ENCODE assay signal across 7 cellular contexts in the genomic region with DNA sequence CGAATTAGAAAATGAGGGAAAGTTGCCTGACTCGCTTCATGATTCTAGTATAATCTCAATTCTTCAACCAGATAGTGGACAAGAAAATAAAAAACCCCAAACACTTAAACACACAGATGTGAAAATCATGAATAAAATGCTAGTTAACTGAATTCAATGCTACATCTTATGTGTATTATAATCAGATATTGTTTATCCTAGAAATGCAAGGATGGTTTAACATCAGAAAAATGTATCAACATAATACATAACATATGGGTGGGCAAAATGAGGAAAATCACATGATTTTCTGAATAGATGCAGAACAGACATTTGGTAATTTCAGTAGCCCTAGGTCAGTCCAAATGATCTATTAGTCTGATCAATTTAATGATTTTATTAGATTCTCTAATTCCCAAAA.
"Had no signal": no experiment of that assay in that cellular context is flagged by ENCODE, and none has a peak within 500 bp of the region (broad histone marks: within the 10 kb centered on the region; RNA-seq: fewer than 3 reads in every experiment).

No MANE protein-coding gene starts in this region.

- H3K9ac ChIP-seq: KMS-11 had no signal

- DNase-seq: IMR-90, KBM-7, KG1 had no signal

- FAIRE-seq: HepG2, HTR-8/SVneo had no signal

- H3K4me2 ChIP-seq: KMS-11 had no signal

- H3K27ac ChIP-seq: HL-60, KMS-11 had no signal

- ATAC-seq: HepG2 had no signal
